Comparison of ENCODE assay signal across 1 cellular context in genomic region chr6:37204014-37204751, GRCh38.
TF ChIP-seq lines count a peak whose summit lies in the region.

No MANE protein-coding gene starts in this region.

TF ChIP-seq in K562, 482 proteins besides CTCF, POLR2A, EP300 and RAD21 (continued from another document and continues in another):
- TF ChIP-seq ZNF318 (IDR thresholded peaks at IDR 0.05; ENCODE audit: borderline replicate concordance in 1 of 2, low read depth in 1 of 2) (peak in 1 of 2 experiments; percentile 49; a peak in 1 of 4 replicates), ZNF561 (CRISPR knock-in tag; conservative IDR thresholded peaks at IDR 0.05) (no peak), ZMIZ1 (IDR thresholded peaks at IDR 0.05; ENCODE audit: low read depth in 2 of 2, low read length in 2 of 2) (no peak), SMAD1 (IDR thresholded peaks at IDR 0.05; ENCODE audit: low read depth, low read length, partially characterized antibody) (no peak), ARHGAP35 (IDR thresholded peaks at IDR 0.05; ENCODE audit: partially characterized antibody) (peak; percentile 92), NCOR1 (IDR thresholded peaks at IDR 0.05) (peak; percentile 45), ZNF764 (CRISPR knock-in tag; IDR thresholded peaks at IDR 0.05; ENCODE audit: low read depth) (no peak), SMARCE1 (IDR thresholded peaks at IDR 0.05) (peak; percentile 91), GMEB1 (CRISPR knock-in tag; IDR thresholded peaks at IDR 0.05) (no peak), ZNF639 (CRISPR knock-in tag; conservative IDR thresholded peaks at IDR 0.05 in 1 of 2, IDR thresholded peaks at IDR 0.05 in 1 of 2) (peak in 1 of 2 experiments; percentile 50; a peak in 1 of 4 replicates), HIVEP1 (CRISPR knock-in tag; IDR thresholded peaks at IDR 0.05) (peak; percentile 87), E4F1 (CRISPR knock-in tag; IDR thresholded peaks at IDR 0.05; ENCODE audit: borderline replicate concordance) (no peak), ZNF384 (IDR thresholded peaks at IDR 0.05; ENCODE audit: low read depth, low read length) (no peak), POLR2AphosphoS2 (IDR thresholded peaks at IDR 0.05; ENCODE audit: low read length) (no peak), FUS (optimal IDR thresholded peaks at IDR 0.05; ENCODE audit: low read depth, low read length) (no peak), OTX1 (CRISPR knock-in tag; IDR thresholded peaks at IDR 0.05) (peak; percentile 92), COPS2 (conservative IDR thresholded peaks at IDR 0.05) (no peak), NCOA6 (IDR thresholded peaks at IDR 0.05) (no peak; the same call in 1 of the 2 replicates), ATF1 (CRISPR knock-in tag; IDR thresholded peaks at IDR 0.05) (no peak), ATF1 (tag; IDR thresholded peaks at IDR 0.05) (peak; percentile 42), NR1H2 (CRISPR knock-in tag; IDR thresholded peaks at IDR 0.05) (no peak), POLR3A (IDR thresholded peaks at IDR 0.05; ENCODE audit: borderline replicate concordance, extremely low read depth, insufficient read depth, insufficient read length) (no peak), HMBOX1 (IDR thresholded peaks at IDR 0.05) (no peak), ZNF586 (CRISPR knock-in tag; conservative IDR thresholded peaks at IDR 0.05) (no peak), SP1 (CRISPR knock-in tag; IDR thresholded peaks at IDR 0.05) (0 out of 2 replicates have a peak, but pooled peaks have one; percentile 2), SIRT6 (IDR thresholded peaks at IDR 0.05; ENCODE audit: low read depth, low read length) (no peak), CREBBP (IDR thresholded peaks at IDR 0.05; ENCODE audit: low read depth, low read length) (no peak), ZFP91 (CRISPR knock-in tag; IDR thresholded peaks at IDR 0.05) (no peak), NFXL1 (CRISPR knock-in tag; IDR thresholded peaks at IDR 0.05) (no peak), CBX2 (IDR thresholded peaks at IDR 0.05; ENCODE audit: insufficient read depth, low read length, poor library complexity, severe bottlenecking) (no peak), ZBTB43 (CRISPR knock-in tag; IDR thresholded peaks at IDR 0.05) (no peak), MXI1 (IDR thresholded peaks at IDR 0.05; ENCODE audit: low read depth, low read length) (no peak), SRF (CRISPR knock-in tag; IDR thresholded peaks at IDR 0.05) (no peak), POLR3G (IDR thresholded peaks at IDR 0.05; ENCODE audit: extremely low read depth, insufficient read length, insufficient replicate concordance) (no peak), BCOR (IDR thresholded peaks at IDR 0.05) (peak; percentile 77), RFX7 (CRISPR knock-in tag; IDR thresholded peaks at IDR 0.05) (no peak; the same call in 1 of the 2 replicates), SIN3B (IDR thresholded peaks at IDR 0.05; ENCODE audit: low read depth) (no peak), ZNF551 (CRISPR knock-in tag; IDR thresholded peaks at IDR 0.05) (no peak), DNMT1 (IDR thresholded peaks at IDR 0.05) (peak; percentile 100), STAT5A (IDR thresholded peaks at IDR 0.05; ENCODE audit: borderline replicate concordance, low read length) (no peak), BRCA1 (IDR thresholded peaks at IDR 0.05) (no peak), BRCA1 (CRISPR knock-in tag; IDR thresholded peaks at IDR 0.05) (no peak), ARNT (IDR thresholded peaks at IDR 0.05) (peak; percentile 86 to 94; a peak in 3 of 4 replicates), ZNF76 (CRISPR knock-in tag; IDR thresholded peaks at IDR 0.05; ENCODE audit: borderline replicate concordance) (no peak), CBX8 (IDR thresholded peaks at IDR 0.05; ENCODE audit: borderline replicate concordance, extremely low read depth, low read depth, low read length, poor library complexity, severe bottlenecking) (no peak)
